ENCODE assay signal across 33 cellular contexts in genomic region chr7:105163718-105164117, GRCh38.
"Had no signal": no experiment of that assay in that cellular context is flagged by ENCODE, and none has a peak within 500 bp of the region (broad histone marks: within the 10 kb centered on the region; RNA-seq: fewer than 3 reads in every experiment).

No MANE protein-coding gene starts in this region.

- DNase-seq: activated B cell treated with CpG ODN at 0.5 μM for 24 hours; activated CD4-positive, alpha-beta T cell treated with anti-CD3 and anti-CD28 coated beads for 48 hours; activated CD4-positive, alpha-beta T cell treated with anti-CD3 and anti-CD28 coated beads, Interleukin-2, amount 50 U/mL, for 1 hour; activated CD4-positive, alpha-beta T cell treated with anti-CD3 and anti-CD28 coated beads, Interleukin-2, amount 50 U/mL, for 48 hours; activated CD8-positive, alpha-beta memory T cell treated with anti-CD3 and anti-CD28 coated beads for 24 hours; activated CD8-positive, alpha-beta T cell treated with anti-CD3 and anti-CD28 coated beads for 36 hours; activated effector memory CD4-positive, alpha-beta T cell treated with Interleukin-2 at 50 U/mL for 16 hours; activated gamma-delta T cell treated with Interleukin-2 at 50 U/mL for 16 hours; activated naive CD4-positive, alpha-beta T cell treated with anti-CD3 and anti-CD28 coated beads, Interleukin-2, amount 50 U/mL, for 16 hours; activated naive CD4-positive, alpha-beta T cell treated with Interleukin-2 at 50 U/mL for 16 hours; activated T-cell treated with anti-CD3 and anti-CD28 coated beads, Interleukin-2, amount 50 U/mL, for 4 hours; amniotic stem cell; anterior cingulate cortex; brain microvascular endothelial cell; caudate nucleus; cortex of kidney; dermis blood vessel endothelial cell; effector CD4-positive, alpha-beta T cell; esophagus squamous epithelium; foreskin keratinocyte; gastrocnemius medialis; glutamatergic neuron; heart left ventricle; T-helper 1 cell; T-helper 17 cell; T1000; WERI-Rb-1 had no signal

- H3K4me3 ChIP-seq: esophagus squamous epithelium, gastrocnemius medialis, heart left ventricle had no signal

- H3K27me3 ChIP-seq: brain microvascular endothelial cell, esophagus squamous epithelium, foreskin keratinocyte, gastrocnemius medialis, heart left ventricle had no signal

- FAIRE-seq: astrocyte, colon, endometrium, endothelial cell of umbilical vein had no signal

- ATAC-seq: activated CD4-positive, CD25-positive, alpha-beta regulatory T cell treated with anti-CD3 and anti-CD28 coated beads, Interleukin-2, amount 50 U/mL, for 24 hours; activated CD8-positive, alpha-beta T cell treated with anti-CD3 and anti-CD28 coated beads for 36 hours; activated T-cell treated with anti-CD3 and anti-CD28 coated beads, Interleukin-2, amount 50 U/mL, for 4 hours; activated T-helper 17 cell treated with anti-CD3 and anti-CD28 coated beads, Interleukin-2, amount 50 U/mL, for 72 hours; foreskin keratinocyte; gastrocnemius medialis; heart left ventricle; T-helper 17 cell had no signal
